8 cellular contexts compared by ENCODE assay signal in genomic region chr11:60363542-60364525, GRCh38. TPM values are rescaled to one million over a fixed set of nuclear protein-coding genes. Genes with fewer than 3 reads are reported as not detected.
A peak's percentile ranks its signal among the peaks of the same experiment; 100 is the strongest.
DNase-seq lines count a peak whose midpoint lies in the region; ATAC-seq and TF ChIP-seq lines count a peak whose summit lies in the region.

No MANE protein-coding gene starts in this region.

- no peak overlapping the region for H3K27ac Mint-ChIP-seq in activated CD4-positive, alpha-beta T cell treated with anti-CD3 and anti-CD28 coated beads, Interleukin-2, amount 10 ng/mL, durations not matched to agents 24 days and 14 days
- peak overlapping the region; percentile 99 for H3K27ac Mint-ChIP-seq in dendritic cell treated with granulocyte-macrophage colony-stimulating factor and Interleukin-4, amounts not matched to agents 40 ng/mL and 50 ng/mL, for 4 days

- ATAC-seq in GM18868 (IDR thresholded peaks at IDR 0.05; ENCODE audit: unreplicated experiment) (peak; percentile 62), HG03354 (IDR thresholded peaks at IDR 0.05; ENCODE audit: poor library complexity, severe bottlenecking, unreplicated experiment) (peak; percentile 61), lower lobe of right lung (peak; percentile 89 to 92)

- peaks cover 7% of the 10 kb centered on the region for H3K9me3 ChIP-seq in lower lobe of right lung

- peak; percentile 64 for TF ChIP-seq CTCF in AG09319 (IDR thresholded peaks at IDR 0.05; ENCODE audit: low read depth, low read length)
- TF ChIP-seq CTCF in lower lobe of right lung (IDR thresholded peaks at IDR 0.05): peak; percentile 77

- DNase-seq in AG09319 (ENCODE audit: extremely low read depth, low read depth): peak; percentile 0
- peak; percentile 48 for DNase-seq in NCI-H460 (ENCODE audit: extremely low read depth, low read depth)
- DNase-seq in activated CD4-positive, alpha-beta T cell treated with anti-CD3 and anti-CD28 coated beads, Interleukin-2, amount 10 ng/mL, durations not matched to agents 24 days and 14 days: peak; percentile 88
- DNase-seq in lower lobe of right lung: no peak
- DNase-seq in stimulated activated CD8-positive, alpha-beta memory T cell treated with anti-CD3 and anti-CD28 coated beads, Interleukin-12 subunit alpha, Interleukin-12 subunit beta, amount 100 ng/mL, for 24 hours (ENCODE audit: extremely low read depth): peak; percentile 10

- peak overlapping the region; percentile 7 for H3K4me3 ChIP-seq in lower lobe of right lung

- H3K27ac ChIP-seq in lower lobe of right lung: peak overlapping the region; percentile 56

- no peak overlapping the region for H3K4me3 Mint-ChIP-seq in activated CD4-positive, alpha-beta T cell treated with anti-CD3 and anti-CD28 coated beads, Interleukin-2, amount 10 ng/mL, durations not matched to agents 24 days and 14 days
- peak overlapping the region; percentile 79 for H3K4me3 Mint-ChIP-seq in dendritic cell treated with granulocyte-macrophage colony-stimulating factor and Interleukin-4, amounts not matched to agents 40 ng/mL and 50 ng/mL, for 4 days

- intact Hi-C loops in activated CD4-positive, alpha-beta T cell treated with anti-CD3 and anti-CD28 coated beads, Interleukin-2, amount 10 ng/mL, durations not matched to agents 24 days and 14 days (cut with micrococcal nuclease): loop anchor here (1.0 kb wide), 1 partner anchor 254 kb away; no protein-coding TSS in a partner anchor
- intact Hi-C loops in dendritic cell treated with granulocyte-macrophage colony-stimulating factor and Interleukin-4, amounts not matched to agents 40 ng/mL and 50 ng/mL, for 4 days (cut with micrococcal nuclease): loop anchor here (1.0 to 2.0 kb wide), 4 partner anchors 14 to 255 kb away; partner anchors contain the start of genes MS4A14 and MS4A7
- intact Hi-C loops in lower lobe of right lung (cut with DNase I): no loop called here

- H3K9me3 Mint-ChIP-seq in activated CD4-positive, alpha-beta T cell treated with anti-CD3 and anti-CD28 coated beads, Interleukin-2, amount 10 ng/mL, durations not matched to agents 24 days and 14 days: no peaks in the 10 kb centered on the region
- peaks cover 33% of the 10 kb centered on the region for H3K9me3 Mint-ChIP-seq in dendritic cell treated with granulocyte-macrophage colony-stimulating factor and Interleukin-4, amounts not matched to agents 40 ng/mL and 50 ng/mL, for 4 days

- no peaks in the 10 kb centered on the region for H3K36me3 Mint-ChIP-seq in activated CD4-positive, alpha-beta T cell treated with anti-CD3 and anti-CD28 coated beads, Interleukin-2, amount 10 ng/mL, durations not matched to agents 24 days and 14 days (ENCODE audit: low read depth)
- H3K36me3 Mint-ChIP-seq in dendritic cell treated with granulocyte-macrophage colony-stimulating factor and Interleukin-4, amounts not matched to agents 40 ng/mL and 50 ng/mL, for 4 days (ENCODE audit: low read depth): peaks cover 34% of the 10 kb centered on the region

- no peaks in the 10 kb centered on the region for H3K27me3 ChIP-seq in lower lobe of right lung (ENCODE audit: low read depth)

- peaks cover 7% of the 10 kb centered on the region for H3K4me1 ChIP-seq in lower lobe of right lung

- H3K36me3 ChIP-seq in lower lobe of right lung: no peaks in the 10 kb centered on the region

- peaks cover 8% of the 10 kb centered on the region for H3K27me3 Mint-ChIP-seq in activated CD4-positive, alpha-beta T cell treated with anti-CD3 and anti-CD28 coated beads, Interleukin-2, amount 10 ng/mL, durations not matched to agents 24 days and 14 days
- H3K27me3 Mint-ChIP-seq in dendritic cell treated with granulocyte-macrophage colony-stimulating factor and Interleukin-4, amounts not matched to agents 40 ng/mL and 50 ng/mL, for 4 days: no peaks in the 10 kb centered on the region

- H3K4me1 Mint-ChIP-seq in activated CD4-positive, alpha-beta T cell treated with anti-CD3 and anti-CD28 coated beads, Interleukin-2, amount 10 ng/mL, durations not matched to agents 24 days and 14 days: no peaks in the 10 kb centered on the region
- peaks cover 54% of the 10 kb centered on the region for H3K4me1 Mint-ChIP-seq in dendritic cell treated with granulocyte-macrophage colony-stimulating factor and Interleukin-4, amounts not matched to agents 40 ng/mL and 50 ng/mL, for 4 days (ENCODE audit: low read depth)

RNA-seq across cellular contexts. Expression of gene MS4A7, which starts 14.5 kb away (rescaled TPM):
- total RNA-seq in NCI-H460 (2014; rRNA removed; shearing (Covaris generic)): not detected in 2 replicates
- polyA plus RNA-seq in NCI-H460 (2014; cell fraction: nucleus; rRNA removed): not detected in 2 replicates
- not detected in 2 replicates for total RNA-seq in activated CD4-positive, alpha-beta T cell treated with anti-CD3 and anti-CD28 coated beads, Interleukin-2, amount 10 ng/mL, durations not matched to agents 24 days and 14 days
- total RNA-seq in lower lobe of right lung: 315 TPM

RNA-seq across cellular contexts. Expression of gene MS4A14, which starts 32.4 kb away (rescaled TPM):
- total RNA-seq in NCI-H460 (2014; rRNA removed; shearing (Covaris generic)): not detected in 2 replicates
- not detected in 2 replicates for polyA plus RNA-seq in NCI-H460 (2014; cell fraction: nucleus; rRNA removed)
- total RNA-seq in activated CD4-positive, alpha-beta T cell treated with anti-CD3 and anti-CD28 coated beads, Interleukin-2, amount 10 ng/mL, durations not matched to agents 24 days and 14 days: not detected in 2 replicates
- 19.4 TPM for total RNA-seq in lower lobe of right lung

RNA-seq across cellular contexts. Expression of gene MS4A6E, which starts 36.8 kb away (rescaled TPM):
- not detected in 2 replicates for total RNA-seq in NCI-H460 (2014; rRNA removed; shearing (Covaris generic))
- not detected in 2 replicates for polyA plus RNA-seq in NCI-H460 (2014; cell fraction: nucleus; rRNA removed)
- total RNA-seq in activated CD4-positive, alpha-beta T cell treated with anti-CD3 and anti-CD28 coated beads, Interleukin-2, amount 10 ng/mL, durations not matched to agents 24 days and 14 days: not detected in 2 replicates
- not detected for total RNA-seq in lower lobe of right lung

Comparison
In these comparisons a context has a peak if more than half of its experiments do, and no peak if none do; other contexts are left out.
1. RNA of gene MS4A7, which starts 14.5 kb away (total RNA-seq): 315 TPM in lower lobe of right lung (single experiment); not detected in NCI-H460 and not detected in activated CD4-positive, alpha-beta T cell treated with anti-CD3 and anti-CD28 coated beads, Interleukin-2, amount 10 ng/mL, durations not matched to agents 24 days and 14 days; every median in the first group is over 100 times any median in the second.
2. RNA of gene MS4A14, which starts 32.4 kb away (total RNA-seq): 19.4 TPM in lower lobe of right lung (single experiment); not detected in NCI-H460 and not detected in activated CD4-positive, alpha-beta T cell treated with anti-CD3 and anti-CD28 coated beads, Interleukin-2, amount 10 ng/mL, durations not matched to agents 24 days and 14 days; every median in the first group is over 10 times any median in the second.
3. Peak in every context shown above with its lines, with median percentiles within 50 percentile points of each other: ATAC-seq.